In the genomic region with DNA sequence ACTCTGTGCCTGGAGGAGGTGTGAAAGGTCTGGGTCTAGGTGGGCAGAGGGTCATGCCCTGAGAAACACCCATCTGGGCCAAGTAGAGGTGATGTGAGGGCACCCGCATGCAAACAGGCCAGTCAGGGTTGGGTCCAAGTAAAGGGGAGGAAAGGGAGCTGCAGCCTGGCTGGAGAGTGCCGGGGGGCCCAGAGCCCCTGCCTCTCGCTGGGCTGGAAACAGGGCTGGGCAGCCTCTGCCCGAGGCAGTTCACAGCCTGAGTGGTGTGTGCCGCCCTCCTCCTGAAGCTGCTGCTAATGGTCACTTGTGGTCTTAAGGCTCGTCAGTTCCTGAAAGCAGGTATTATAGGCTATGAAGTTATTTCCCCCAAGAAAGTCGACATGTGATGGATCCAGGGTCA, we compare ENCODE assay signal across 8 cellular contexts. TPM values are rescaled to one million over a fixed set of nuclear protein-coding genes. Genes with fewer than 3 reads are reported as not detected.
"Had no signal": no experiment of that assay in that cellular context is flagged by ENCODE, and none has a peak within 500 bp of the region (broad histone marks: within the 10 kb centered on the region; RNA-seq: fewer than 3 reads in every experiment).

No MANE protein-coding gene starts in this region.

- FAIRE-seq: HTR-8/SVneo, K562 had no signal

- H3K4me3 ChIP-seq: K562 had no signal

- DNase-seq: IMR-90, KBM-7, KG1 had no signal

- H3K27ac ChIP-seq: HL-60 had no signal

- ATAC-seq: K562 had no signal

RNA-seq across cellular contexts. Expression of gene CYP2E1, which starts 7.3 kb away (rescaled TPM):
- total RNA-seq: HT-29 had no signal
- polyA plus RNA-seq: IgD-negative memory B cell had no signal

RNA-seq across cellular contexts. Expression of gene SYCE1, which starts 31.0 kb away (rescaled TPM):
- total RNA-seq: HT-29, IMR-90, K562 had no signal
- polyA plus RNA-seq: IgD-negative memory B cell, IMR-90, K562 had no signal
